8 cellular contexts compared by ENCODE assay signal in the genomic region with DNA sequence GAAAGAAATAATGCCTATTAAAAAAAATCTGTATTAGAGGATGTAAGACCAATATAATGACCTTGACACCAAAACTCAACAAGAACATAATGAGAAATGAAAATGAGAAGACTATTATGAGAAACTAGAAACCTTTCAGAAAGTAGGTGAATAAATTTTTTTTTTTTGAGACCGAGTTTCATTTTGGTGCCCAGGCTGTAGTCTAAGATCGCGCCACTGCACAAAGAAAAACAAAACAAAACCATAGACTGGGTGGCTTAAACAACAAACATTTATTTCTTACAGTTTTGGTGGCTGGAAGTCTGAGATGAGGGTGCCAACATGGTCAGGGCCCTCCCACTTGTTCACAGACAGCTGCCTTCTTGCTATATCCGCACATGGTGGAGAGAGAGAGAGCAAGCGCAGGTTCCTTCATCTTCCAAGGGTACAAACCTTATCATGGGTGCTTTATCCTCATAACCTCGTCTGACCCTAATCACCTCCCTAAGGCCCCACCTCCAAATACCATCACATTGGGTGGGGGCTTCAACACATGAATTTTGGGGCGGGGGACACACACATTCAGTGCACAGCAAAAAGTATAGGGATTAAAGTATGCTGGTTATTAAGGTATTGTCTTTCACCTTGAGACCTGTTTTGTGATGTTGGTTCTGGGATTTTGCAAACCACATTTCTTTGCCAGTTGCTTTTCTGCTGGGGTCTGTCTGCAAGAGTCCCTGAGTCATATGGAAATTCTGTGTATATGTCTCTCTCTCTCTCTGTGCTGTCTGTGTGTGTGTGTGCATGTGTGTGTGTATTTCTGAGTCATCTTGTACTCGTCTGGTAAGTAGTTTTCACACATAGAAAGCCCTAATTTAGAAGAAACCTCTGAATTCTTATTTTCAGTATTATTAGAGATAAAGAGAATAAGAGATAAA. TPM values are rescaled to one million over a fixed set of nuclear protein-coding genes. Genes with fewer than 3 reads are reported as not detected.
A peak's percentile ranks its signal among the peaks of the same experiment; 100 is the strongest.
DNase-seq lines count a peak whose midpoint lies in the region; ATAC-seq and TF ChIP-seq lines count a peak whose summit lies in the region.

No MANE protein-coding gene starts in this region.

- H3K36me3 Mint-ChIP-seq in activated CD4-positive, alpha-beta memory T cell treated with anti-CD3 and anti-CD28 coated beads for 36 hours = no peaks in the 10 kb centered on the region
- no peaks in the 10 kb centered on the region for H3K36me3 Mint-ChIP-seq in natural killer cell

- CTCF ChIA-PET in activated CD4-positive, alpha-beta memory T cell treated with anti-CD3 and anti-CD28 coated beads for 36 hours (lab: Charles Lee) = interaction anchor here (0.6 to 1.3 kb wide), 3 partner anchors 32 to 1061 kb away, joined by 3 to 6 read pairs (median 4); no protein-coding TSS in a partner anchor

- POLR2A ChIA-PET in activated CD4-positive, alpha-beta memory T cell treated with anti-CD3 and anti-CD28 coated beads for 36 hours (lab: Charles Lee) = interaction anchor here (0.6 to 0.8 kb wide), 2 partner anchors 27 to 73 kb away, joined by 5 to 7 read pairs; no protein-coding TSS in a partner anchor

- TF ChIP-seq CTCF in natural killer cell (IDR thresholded peaks at IDR 0.05) = no peak

- ATAC-seq in HG03103 (IDR thresholded peaks at IDR 0.05; ENCODE audit: low read depth, unreplicated experiment) = peak; percentile 88
- peak in 2 of 3 donors; percentile 18 to 53 for ATAC-seq in natural killer cell

- H3K27me3 Mint-ChIP-seq in activated CD4-positive, alpha-beta memory T cell treated with anti-CD3 and anti-CD28 coated beads for 36 hours = no peaks in the 10 kb centered on the region
- H3K27me3 Mint-ChIP-seq in natural killer cell (ENCODE audit: low read depth in 2 of 2) = no peaks in the 10 kb centered on the region

- H3K9me3 Mint-ChIP-seq in activated CD4-positive, alpha-beta memory T cell treated with anti-CD3 and anti-CD28 coated beads for 36 hours = no peaks in the 10 kb centered on the region
- H3K9me3 Mint-ChIP-seq in natural killer cell = no peaks in the 10 kb centered on the region

- peak overlapping the region; percentile 88 for H3K27ac Mint-ChIP-seq in activated CD4-positive, alpha-beta memory T cell treated with anti-CD3 and anti-CD28 coated beads for 36 hours
- H3K27ac Mint-ChIP-seq in natural killer cell = no peak overlapping the region

- H3K4me1 Mint-ChIP-seq in activated CD4-positive, alpha-beta memory T cell treated with anti-CD3 and anti-CD28 coated beads for 36 hours (ENCODE audit: low read depth) = peaks cover 17% of the 10 kb centered on the region
- no peaks in the 10 kb centered on the region for H3K4me1 Mint-ChIP-seq in natural killer cell

- intact Hi-C loops in activated CD4-positive, alpha-beta memory T cell treated with anti-CD3 and anti-CD28 coated beads for 36 hours (cut with micrococcal nuclease) = loop anchor here (1.0 to 5.0 kb wide), 7 partner anchors 27 to 202 kb away; a partner anchor contains a TSS
- intact Hi-C loops in natural killer cell (cut with micrococcal nuclease) = no loop called here

- H3K4me3 Mint-ChIP-seq in activated CD4-positive, alpha-beta memory T cell treated with anti-CD3 and anti-CD28 coated beads for 36 hours = peak overlapping the region; percentile 71
- H3K4me3 Mint-ChIP-seq in natural killer cell = no peak overlapping the region

- DNase-seq in activated CD4-positive, alpha-beta T cell treated with anti-CD3 and anti-CD28 coated beads for 24 hours (ENCODE audit: low read depth in 2 of 2) = peak; percentile 49 to 56
- DNase-seq in activated CD4-positive, alpha-beta T cell treated with anti-CD3 and anti-CD28 coated beads for 1 hour = no peak
- DNase-seq in activated CD4-positive, alpha-beta memory T cell treated with anti-CD3 and anti-CD28 coated beads for 36 hours = peak; percentile 89
- DNase-seq in natural killer cell (no peak), NCI-H774 (lab: John Stamatoyannopoulos, UW) (no peak), AG08395 (ENCODE audit: low spot score) (no peak), GDM1 (lab: John Stamatoyannopoulos, UW) (no peak)

RNA-seq across cellular contexts. Expression of a gene that starts 26.2 kb away (rescaled TPM):
- 10 to 100 TPM; 80.1 to 88.1 TPM for total RNA-seq in activated CD4-positive, alpha-beta memory T cell treated with anti-CD3 and anti-CD28 coated beads for 36 hours
- 10 to 100 TPM; 28.0 to 35.9 (median 33.8) TPM for total RNA-seq in natural killer cell

RNA-seq across cellular contexts. Expression of a gene that starts 26.3 kb away (rescaled TPM):
- total RNA-seq in activated CD4-positive, alpha-beta memory T cell treated with anti-CD3 and anti-CD28 coated beads for 36 hours = 10 to 100 TPM; 79.9 to 81.3 TPM
- total RNA-seq in natural killer cell = 100 to 1,000 TPM in 2 of 3 donors, 10 to 100 TPM in 1; 98.2 to 101 (median 101) TPM

Comparison
In these comparisons a context has a peak if more than half of its experiments do, and no peak if none do; other contexts are left out.
1. DNase-seq: peak in activated CD4-positive, alpha-beta T cell treated with anti-CD3 and anti-CD28 coated beads for 24 hours (2 of 2) and activated CD4-positive, alpha-beta memory T cell treated with anti-CD3 and anti-CD28 coated beads for 36 hours (single experiment); none in activated CD4-positive, alpha-beta T cell treated with anti-CD3 and anti-CD28 coated beads for 1 hour (single experiment), natural killer cell (single experiment), NCI-H774 (single experiment), AG08395 (single experiment) and GDM1 (single experiment).